Comparison of ENCODE assay signal across 20 cellular contexts in genomic region chr6:23081701-23082100, GRCh38.
DNase-seq lines count a peak whose midpoint lies in the region; FAIRE-seq and TF ChIP-seq lines count a peak whose summit lies in the region.
"Had no signal": no experiment of that assay in that cellular context is flagged by ENCODE, and none has a peak within 500 bp of the region (broad histone marks: within the 10 kb centered on the region; RNA-seq: fewer than 3 reads in every experiment).

No MANE protein-coding gene starts in this region.

- H3K36me3 ChIP-seq in bronchial epithelial cell (ENCODE audit: control insufficient read depth, insufficient read depth, low read length) = no peaks in the 10 kb centered on the region
- H3K36me3 ChIP-seq: BLaER1 treated with 17β-estradiol and CSF1 and Interleukin-3, amounts not matched to agents 10 nM and 100 nM; transverse colon had no signal

- TF ChIP-seq CTCF in LNCaP clone FGC (IDR thresholded peaks at IDR 0.05; ENCODE audit: control insufficient read depth, extremely low read depth, insufficient read depth) (peak; percentile 16; the same call in 1 of the 2 replicates), bronchial epithelial cell (IDR thresholded peaks at IDR 0.05; ENCODE audit: insufficient read depth, low read length, severe bottlenecking) (peak; percentile 18)

- H3K27me3 ChIP-seq in bronchial epithelial cell (ENCODE audit: control insufficient read depth, insufficient read depth, low read length) = no peaks in the 10 kb centered on the region
- H3K27me3 ChIP-seq: BLaER1 treated with 17β-estradiol and CSF1 and Interleukin-3, amounts not matched to agents 10 nM and 100 nM; transverse colon had no signal

- peak; percentile 3 for DNase-seq in COLO829 (ENCODE audit: low spot score)
- DNase-seq in LNCaP clone FGC (ENCODE audit: low read depth) = no peak
- no peak for DNase-seq in bronchial epithelial cell (ENCODE audit: low read depth)
- DNase-seq in myocyte (ENCODE audit: low read depth) = peak; percentile 4
- no peak for DNase-seq in NCI-H2029 (lab: John Stamatoyannopoulos, UW)
- DNase-seq in NCI-H1417 (lab: John Stamatoyannopoulos, UW) = no peak
- no peak for DNase-seq in stimulated activated CD4-positive, alpha-beta T cell treated with anti-CD3 and anti-CD28 coated beads, Interleukin-2, amount 100 ng/mL, for 24 hours
- DNase-seq in NCI-H748 (lab: John Stamatoyannopoulos, UW; ENCODE audit: unreplicated experiment) = no peak
- DNase-seq: activated CD4-positive, alpha-beta T cell treated with anti-CD3 and anti-CD28 coated beads, Interleukin-2, amount 10 ng/mL, durations not matched to agents 7 days and 5 days; activated T-cell treated with anti-CD3 and anti-CD28 coated beads, Interleukin-2, amount 50 U/mL, for 24 hours; dermis blood vessel endothelial cell; GF-D8; islet precursor cell; KG1; NCI-H146; NCI-H526 treated with DMSO at 0.1 percent for 48 hours; T-helper 2 cell; transverse colon had no signal

- FAIRE-seq in bronchial epithelial cell (lab: Jason Lieb, UNC) = no peak
- FAIRE-seq: frontal cortex had no signal

- no peak overlapping the region for H3K4me3 ChIP-seq in LNCaP clone FGC (ENCODE audit: low read depth, low read length)
- no peak overlapping the region for H3K4me3 ChIP-seq in bronchial epithelial cell (ENCODE audit: low read depth, low read length)
- H3K4me3 ChIP-seq: BLaER1 treated with 17β-estradiol and CSF1 and Interleukin-3, amounts not matched to agents 10 nM and 100 nM; transverse colon had no signal

Comparison
In these comparisons a context has a peak if more than half of its experiments do, and no peak if none do; other contexts are left out.
1. DNase-seq: peak in COLO829 (single experiment) and myocyte (single experiment); none in LNCaP clone FGC (single experiment), bronchial epithelial cell (single experiment), NCI-H2029 (single experiment), NCI-H1417 (0 of 3), stimulated activated CD4-positive, alpha-beta T cell treated with anti-CD3 and anti-CD28 coated beads, Interleukin-2, amount 100 ng/mL, for 24 hours (0 of 2) and NCI-H748 (single experiment).